30 cellular contexts compared by ENCODE assay signal in genomic region chr12:71430756-71431155, GRCh38. TPM values are rescaled to one million over a fixed set of nuclear protein-coding genes. Genes with fewer than 3 reads are reported as not detected.
"Had no signal": no experiment of that assay in that cellular context is flagged by ENCODE, and none has a peak within 500 bp of the region (broad histone marks: within the 10 kb centered on the region; RNA-seq: fewer than 3 reads in every experiment).

No MANE protein-coding gene starts in this region.

- H3K4me3 Mint-ChIP-seq: activated naive CD8-positive, alpha-beta T cell; activated T-cell treated with anti-CD3 and anti-CD28 coated beads, Interleukin-2, amount 50 U/mL, for 4 hours; effector memory CD8-positive, alpha-beta T cell; memory B cell; nephron progenitor cell; stimulated activated memory B cell treated with anti-CD40 and anti-IgM and Interleukin-4, amounts not matched to agents 10 μg/mL and 1 μg/mL and 100 μg/mL, for 72 hours had no signal

- H3K9me3 Mint-ChIP-seq: activated T-cell treated with anti-CD3 and anti-CD28 coated beads, Interleukin-2, amount 50 U/mL, for 4 hours had no signal

- H3K4me1 Mint-ChIP-seq: memory B cell; nephron progenitor cell; stimulated activated memory B cell treated with anti-CD40 and anti-IgM and Interleukin-4, amounts not matched to agents 10 μg/mL and 1 μg/mL and 100 μg/mL, for 72 hours had no signal

- H3K4me3 ChIP-seq: adrenal gland, ascending aorta, breast epithelium, colonic mucosa, dorsolateral prefrontal cortex, gastroesophageal sphincter, right lobe of liver, smooth muscle cell, stomach, suprapubic skin, transverse colon had no signal

- H3K36me3 Mint-ChIP-seq: memory B cell; stimulated activated memory B cell treated with anti-CD40 and anti-IgM and Interleukin-4, amounts not matched to agents 10 μg/mL and 1 μg/mL and 100 μg/mL, for 72 hours had no signal

- H3K27me3 ChIP-seq: adrenal gland, ascending aorta, colonic mucosa, right lobe of liver, suprapubic skin, transverse colon had no signal

- H3K9me3 ChIP-seq: adrenal gland, ascending aorta, colonic mucosa had no signal

- DNase-seq: activated CD4-positive, alpha-beta T cell treated with anti-CD3 and anti-CD28 coated beads for 1 hour; activated CD8-positive, alpha-beta memory T cell treated with anti-CD3 and anti-CD28 coated beads for 24 hours; activated CD8-positive, alpha-beta memory T cell treated with anti-CD3 and anti-CD28 coated beads, Interleukin-2, amount 50 U/mL, for 4 hours; activated naive CD4-positive, alpha-beta T cell; activated T-cell treated with anti-CD3 and anti-CD28 coated beads, Interleukin-2, amount 50 U/mL, for 4 hours; adrenal gland; colonic mucosa; dorsolateral prefrontal cortex; effector memory CD8-positive, alpha-beta T cell; head of caudate nucleus; left cardiac atrium; nephron progenitor cell; occipital lobe; right lobe of liver; stimulated activated CD4-positive, alpha-beta T cell treated with anti-CD3 and anti-CD28 coated beads, Interleukin-15, amount 100 ng/mL, for 24 hours; stomach; transverse colon had no signal

- H3K4me2 ChIP-seq: smooth muscle cell had no signal

- H3K27ac ChIP-seq: adrenal gland, ascending aorta, breast epithelium, colonic mucosa, dorsolateral prefrontal cortex, gastroesophageal sphincter, right lobe of liver, stomach, suprapubic skin, transverse colon had no signal

- H3K4me1 ChIP-seq: adrenal gland, ascending aorta, breast epithelium, colonic mucosa, gastroesophageal sphincter, right lobe of liver, stomach, suprapubic skin had no signal

- ATAC-seq: activated T-cell treated with anti-CD3 and anti-CD28 coated beads, Interleukin-2, amount 50 U/mL, for 4 hours; effector memory CD8-positive, alpha-beta T cell; esophagus mucosa; gastroesophageal sphincter; left cardiac atrium; right lobe of liver; stimulated activated memory B cell treated with anti-CD40 and anti-IgM and Interleukin-4, amounts not matched to agents 10 μg/mL and 1 μg/mL and 100 μg/mL, for 72 hours had no signal

- H3K27ac Mint-ChIP-seq: activated naive CD8-positive, alpha-beta T cell; activated T-helper 2 cell treated with anti-CD3 and anti-CD28 coated beads, Interferon-gamma antibody, Interleukin-2, Interleukin-4, amounts not matched to agents 10 μg/mL and 5 μg/mL and 100 μg/mL, durations not matched to agents 14 hours and 24 hours and 36 hours; effector memory CD8-positive, alpha-beta T cell; memory B cell; nephron progenitor cell; stimulated activated memory B cell treated with anti-CD40 and anti-IgM and Interleukin-4, amounts not matched to agents 10 μg/mL and 1 μg/mL and 100 μg/mL, for 72 hours had no signal

- H3K36me3 ChIP-seq: adrenal gland, ascending aorta, breast epithelium, colonic mucosa, gastroesophageal sphincter, right lobe of liver, stomach, suprapubic skin, transverse colon had no signal

RNA-seq across cellular contexts. Expression of gene LGR5, which starts 8.8 kb away (rescaled TPM):
- total RNA-seq: activated T-cell treated with anti-CD3 and anti-CD28 coated beads, Interleukin-2, amount 50 U/mL, for 4 hours; activated T-helper 2 cell treated with anti-CD3 and anti-CD28 coated beads, Interferon-gamma antibody, Interleukin-2, Interleukin-4, amounts not matched to agents 10 μg/mL and 5 μg/mL and 100 μg/mL, durations not matched to agents 14 hours and 24 hours and 36 hours; endothelial cell of umbilical vein; esophagus mucosa; mononuclear cell; myocyte; occipital lobe had no signal
- polyA plus RNA-seq: endothelial cell of umbilical vein had no signal
